ENCODE assay signal across 8 cellular contexts in genomic region chr14:35878272-35879140, GRCh38. TPM values are rescaled to one million over a fixed set of nuclear protein-coding genes. Genes with fewer than 3 reads are reported as not detected.
DNase-seq lines count a peak whose midpoint lies in the region; ATAC-seq and TF ChIP-seq lines count a peak whose summit lies in the region.

No MANE protein-coding gene starts in this region.

- no peaks in the 10 kb centered on the region for H3K27me3 ChIP-seq in effector memory CD4-positive, alpha-beta T cell (replicated peaks; ENCODE audit: control insufficient read depth, insufficient read depth, low read length, poor library complexity, severe bottlenecking)
- no peaks in the 10 kb centered on the region for H3K27me3 ChIP-seq in neural progenitor cell

- no peak overlapping the region for H2AFZ ChIP-seq in neural progenitor cell (replicated peaks)

- H3K79me2 ChIP-seq in neural progenitor cell (ENCODE audit: low read depth), result no peaks in the 10 kb centered on the region

- H3K36me3 Mint-ChIP-seq in neural progenitor cell, result no peaks in the 10 kb centered on the region

- no peaks in the 10 kb centered on the region for H3K9me3 ChIP-seq in effector memory CD4-positive, alpha-beta T cell (ENCODE audit: control insufficient read depth, low read length)
- no peaks in the 10 kb centered on the region for H3K9me3 ChIP-seq in neural progenitor cell (ENCODE audit: low read depth)

- H3K36me3 ChIP-seq in effector memory CD4-positive, alpha-beta T cell (ENCODE audit: control insufficient read depth, insufficient read depth, low read length), result no peaks in the 10 kb centered on the region
- no peaks in the 10 kb centered on the region for H3K36me3 ChIP-seq in neural progenitor cell

- H3K4me3 ChIP-seq in effector memory CD4-positive, alpha-beta T cell (ENCODE audit: insufficient read depth, low read depth, low read length, poor library complexity, severe bottlenecking), result no peak overlapping the region
- no peak overlapping the region for H3K4me3 ChIP-seq in neural progenitor cell

- H3K4me1 ChIP-seq in effector memory CD4-positive, alpha-beta T cell (ENCODE audit: control insufficient read depth, insufficient read depth, low read length, poor library complexity, severe bottlenecking), result no peaks in the 10 kb centered on the region
- H3K4me1 ChIP-seq in neural progenitor cell, result no peaks in the 10 kb centered on the region

- no peak overlapping the region for H3K4me3 Mint-ChIP-seq in neural progenitor cell

- no peak for ATAC-seq in GM19452 (IDR thresholded peaks at IDR 0.05; ENCODE audit: unreplicated experiment)

- TF ChIP-seq CTCF in neural progenitor cell (IDR thresholded peaks at IDR 0.05), result no peak

- H3K27ac Mint-ChIP-seq in neural progenitor cell, result no peak overlapping the region

- peak; percentile 83 for DNase-seq in AG20443 (ENCODE audit: low spot score)
- peak; percentile 76 for DNase-seq in LoVo (ENCODE audit: low spot score)
- peak; percentile 16 for DNase-seq in cerebellar cortex (ENCODE audit: low spot score)
- peak; percentile 58 to 92 for DNase-seq in lung microvascular endothelial cell (ENCODE audit: low read depth in 2 of 2)
- no peak for DNase-seq in putamen (ENCODE audit: low spot score)
- no peak for DNase-seq in effector memory CD4-positive, alpha-beta T cell
- no peak for DNase-seq in neural progenitor cell (ENCODE audit: low spot score)

- no peaks in the 10 kb centered on the region for H3K4me1 Mint-ChIP-seq in neural progenitor cell

- H3K4me2 ChIP-seq in neural progenitor cell, result no peak overlapping the region

- no peak overlapping the region for H3K9ac ChIP-seq in neural progenitor cell

- H3K9me3 Mint-ChIP-seq in neural progenitor cell, result no peaks in the 10 kb centered on the region

- peaks cover 3% of the 10 kb centered on the region for H3F3A ChIP-seq in neural progenitor cell (ENCODE audit: low read depth)

- H4K20me1 ChIP-seq in neural progenitor cell (ENCODE audit: low read depth), result no peaks in the 10 kb centered on the region

- no peaks in the 10 kb centered on the region for H3K27me3 Mint-ChIP-seq in neural progenitor cell (ENCODE audit: insufficient read depth, low read depth)

- H3K27ac ChIP-seq in effector memory CD4-positive, alpha-beta T cell (ENCODE audit: insufficient read depth, low read length, poor library complexity, severe bottlenecking), result no peak overlapping the region
- H3K27ac ChIP-seq in neural progenitor cell, result no peak overlapping the region

RNA-seq across cellular contexts. Expression of gene BRMS1L, which starts 52.4 kb away (rescaled TPM):
- 3.7 and 4.0 TPM in 2 replicates for total RNA-seq in lung microvascular endothelial cell
- total RNA-seq in neural progenitor cell (ENCODE audit: low replicate concordance), result 12.0 and 14.3 TPM in 2 replicates

Comparison
In these comparisons a context has a peak if more than half of its experiments do, and no peak if none do; other contexts are left out.
1. DNase-seq: peak in AG20443 (single experiment), LoVo (single experiment), cerebellar cortex (single experiment) and lung microvascular endothelial cell (2 of 2); none in putamen (single experiment), effector memory CD4-positive, alpha-beta T cell (0 of 3) and neural progenitor cell (single experiment).